Comparison of ENCODE assay signal across 8 cellular contexts in the genomic region with DNA sequence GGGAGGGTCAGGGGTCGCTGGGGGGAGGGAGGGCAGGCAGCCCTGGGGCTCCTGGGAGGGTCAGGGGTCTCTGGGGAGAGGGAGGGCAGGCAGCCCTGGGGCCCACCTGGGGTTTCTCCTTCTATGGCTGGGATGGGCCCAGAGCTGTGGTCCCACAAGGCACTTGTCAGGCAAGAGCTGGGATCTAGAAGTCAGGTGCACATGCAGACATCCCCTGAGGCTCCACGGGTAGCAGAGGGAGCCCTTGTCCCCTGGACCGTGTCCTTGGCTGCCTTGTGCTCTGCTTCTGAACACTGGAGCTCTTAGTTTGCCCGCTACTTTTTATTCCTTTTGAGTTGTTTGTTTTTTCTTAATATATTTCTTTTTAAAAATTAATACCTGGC. TPM values are rescaled to one million over a fixed set of nuclear protein-coding genes. Genes with fewer than 3 reads are reported as not detected.
A peak's percentile ranks its signal among the peaks of the same experiment; 100 is the strongest.
DNase-seq lines count a peak whose midpoint lies in the region; TF ChIP-seq lines count a peak whose summit lies in the region.

No MANE protein-coding gene starts in this region.

- H3K9me3 Mint-ChIP-seq in activated T-cell treated with anti-CD3 and anti-CD28 coated beads, Interleukin-2, amount 50 U/mL, for 24 hours, result no peaks in the 10 kb centered on the region
- peaks cover 0 to 14% (median 4%) of the 10 kb centered on the region in 7 donors for H3K9me3 Mint-ChIP-seq in CD14-positive monocyte

- H3K4me3 Mint-ChIP-seq in activated T-cell treated with anti-CD3 and anti-CD28 coated beads, Interleukin-2, amount 50 U/mL, for 24 hours, result no peak overlapping the region
- H3K4me3 Mint-ChIP-seq in CD14-positive monocyte, result peak overlapping the region in 1 of 2 donors; percentile 82

- H3K36me3 Mint-ChIP-seq in activated T-cell treated with anti-CD3 and anti-CD28 coated beads, Interleukin-2, amount 50 U/mL, for 24 hours (ENCODE audit: low read depth), result no peaks in the 10 kb centered on the region
- H3K36me3 Mint-ChIP-seq in CD14-positive monocyte, result no peaks in the 10 kb centered on the region

- H3K4me3 ChIP-seq in fibroblast of pulmonary artery (replicated peaks; ENCODE audit: low read depth, low read length), result peak overlapping the region; percentile 68

- intact Hi-C loops in CD14-positive monocyte (cut with micrococcal nuclease), result no loop called here

- DNase-seq in NCI-H2227 (lab: John Stamatoyannopoulos, UW; ENCODE audit: unreplicated experiment) (peak; percentile 37), NCI-H2227 treated with DMSO at 0.1 percent for 48 hours (lab: John Stamatoyannopoulos, UW) (no peak), NCI-H69 (lab: John Stamatoyannopoulos, UW) (peak; percentile 74), fibroblast of pulmonary artery (ENCODE audit: low read depth) (no peak), renal cortical epithelial cell (ENCODE audit: low read depth) (peak; percentile 34), CD14-positive monocyte (ENCODE audit: low spot score) (no peak), NCI-H774 (lab: John Stamatoyannopoulos, UW) (no peak)
- no peak for DNase-seq in activated T-cell treated with anti-CD3 and anti-CD28 coated beads, Interleukin-2, amount 50 U/mL, for 24 hours

- H3K4me1 Mint-ChIP-seq in activated T-cell treated with anti-CD3 and anti-CD28 coated beads, Interleukin-2, amount 50 U/mL, for 24 hours (ENCODE audit: low read depth), result peaks cover 33% of the 10 kb centered on the region
- H3K4me1 Mint-ChIP-seq in CD14-positive monocyte, result peaks cover 21% of the 10 kb centered on the region

- no peak overlapping the region for H3K27ac Mint-ChIP-seq in activated T-cell treated with anti-CD3 and anti-CD28 coated beads, Interleukin-2, amount 50 U/mL, for 24 hours
- no peak overlapping the region for H3K27ac Mint-ChIP-seq in CD14-positive monocyte

- TF ChIP-seq CTCF in fibroblast of pulmonary artery (IDR thresholded peaks at IDR 0.05; ENCODE audit: low read length, missing control alignments) (no peak), CD14-positive monocyte (IDR thresholded peaks at IDR 0.05) (no peak)

- H3K27me3 Mint-ChIP-seq in activated T-cell treated with anti-CD3 and anti-CD28 coated beads, Interleukin-2, amount 50 U/mL, for 24 hours, result peaks cover 64% of the 10 kb centered on the region
- peaks cover 52 to 79% (median 73%) of the 10 kb centered on the region in 3 donors for H3K27me3 Mint-ChIP-seq in CD14-positive monocyte (ENCODE audit: low read depth in 3 of 3)

RNA-seq across cellular contexts. Expression of a gene that starts 1.8 kb away (rescaled TPM):
- 368 and 1,261 TPM in 2 replicates for total RNA-seq in renal cortical epithelial cell
- polyA plus RNA-seq in CD14-positive monocyte, result not detected

RNA-seq across cellular contexts. Expression of a gene that starts 6.3 kb away (rescaled TPM):
- 2.3 and 9.3 TPM in 2 replicates for total RNA-seq in renal cortical epithelial cell
- under 1 TPM in 1 of 2 donors, not detected in 1; 0.21 TPM for polyA plus RNA-seq in CD14-positive monocyte

RNA-seq across cellular contexts. Expression of a gene that starts 23.6 kb away (rescaled TPM):
- total RNA-seq in renal cortical epithelial cell, result 84.7 and 105 TPM in 2 replicates
- 10 to 100 TPM; 63.7 to 83.7 TPM for polyA plus RNA-seq in CD14-positive monocyte

RNA-seq across cellular contexts. Expression of a gene that starts 51.5 kb away (rescaled TPM):
- 155 and 178 TPM in 2 replicates for total RNA-seq in renal cortical epithelial cell
- 100 to 1,000 TPM in 1 of 2 donors, 10 to 100 TPM in 1; 98.0 to 114 TPM for polyA plus RNA-seq in CD14-positive monocyte

Comparison
In these comparisons a context has a peak if more than half of its experiments do, and no peak if none do; other contexts are left out.
1. DNase-seq: peak in NCI-H2227 (single experiment), NCI-H69 (single experiment) and renal cortical epithelial cell (single experiment); none in NCI-H2227 treated with DMSO at 0.1 percent for 48 hours (single experiment), fibroblast of pulmonary artery (single experiment), activated T-cell treated with anti-CD3 and anti-CD28 coated beads, Interleukin-2, amount 50 U/mL, for 24 hours (single experiment), CD14-positive monocyte (single experiment) and NCI-H774 (single experiment).